ENCODE assay signal across 8 cellular contexts in the genomic region with DNA sequence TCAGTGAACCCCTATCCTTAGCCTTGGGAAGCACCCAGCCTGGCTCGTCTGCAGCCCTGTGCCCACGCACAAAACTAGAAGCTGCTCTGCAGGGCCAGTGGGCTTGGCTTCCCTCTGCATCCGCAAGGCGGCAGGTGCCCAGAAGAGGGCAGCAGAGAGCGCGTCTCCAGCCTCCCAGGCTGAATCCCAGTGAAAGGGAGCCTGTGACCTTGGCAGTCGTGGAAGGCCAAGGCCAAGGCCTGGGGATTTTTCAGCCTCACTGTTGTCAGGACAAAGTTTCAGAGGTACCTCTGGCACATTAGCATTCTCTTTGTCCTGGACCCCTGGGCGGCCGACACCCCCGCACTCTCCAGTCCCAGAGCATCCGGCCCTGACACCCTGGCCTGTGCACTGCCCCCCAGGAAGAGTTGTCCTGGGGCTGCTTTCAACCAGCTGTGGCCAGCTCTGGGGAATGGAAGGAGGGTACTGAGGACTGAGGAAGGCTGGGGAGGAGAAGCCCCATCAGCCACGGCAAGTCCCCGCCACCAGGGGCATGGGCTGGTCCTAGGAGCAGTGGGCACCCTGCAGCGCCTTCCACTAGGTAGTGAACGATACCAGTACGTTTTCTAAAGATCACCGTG.
A peak's percentile ranks its signal among the peaks of the same experiment; 100 is the strongest.
DNase-seq lines count a peak whose midpoint lies in the region; ATAC-seq and TF ChIP-seq lines count a peak whose summit lies in the region.

No MANE protein-coding gene starts in this region.

- H3K27me3 Mint-ChIP-seq in naive B cell, result peaks cover 21 to 25% (median 22%) of the 10 kb centered on the region in 3 donors

- no peaks in the 10 kb centered on the region for H3K79me2 ChIP-seq in OCI-LY3 (ENCODE audit: low read length)

- WGBS in esophagus, 2 donors, result 35 to 39% methylated on average over 17 of the region's 17 CpGs

- peaks cover 0 to 5% (median 3%) of the 10 kb centered on the region in 3 donors for H3K4me1 Mint-ChIP-seq in naive B cell

- no peaks in the 10 kb centered on the region for H4K20me1 ChIP-seq in OCI-LY3 (ENCODE audit: insufficient read depth, low read length)

- no peak overlapping the region for H3K4me3 Mint-ChIP-seq in naive B cell

- peak; percentile 64 for TF ChIP-seq CTCF in OCI-LY3 (IDR thresholded peaks at IDR 0.05; ENCODE audit: low read depth, low read length)

- H3K27ac ChIP-seq in OCI-LY3 (ENCODE audit: low read length) (no peak overlapping the region), esophagus (ENCODE audit: low read depth in 2 of 2, low read length in 1 of 2) (peak overlapping the region; percentile 95 to 96)

- H3K9ac ChIP-seq in OCI-LY3 (ENCODE audit: low read length), result no peak overlapping the region

- H3K9me3 ChIP-seq in OCI-LY3 (ENCODE audit: insufficient read depth, low read length), result no peaks in the 10 kb centered on the region
- peaks cover 0 to 2% of the 10 kb centered on the region in 2 donors for H3K9me3 ChIP-seq in esophagus (ENCODE audit: control insufficient read depth in 2 of 2, insufficient read depth in 1 of 2, low read depth in 1 of 2, low read length in 1 of 2)

- H3K36me3 Mint-ChIP-seq in naive B cell, result no peaks in the 10 kb centered on the region

- H3K27ac Mint-ChIP-seq in naive B cell, result no peak overlapping the region

- DNase-seq in NK-92 treated with Interleukin-12 subunit alpha and Interleukin-12 subunit beta, amount 100 ng/mL, for 24 hours (lab: John Stamatoyannopoulos, UW), result peak; percentile 32
- DNase-seq in NK-92 (lab: John Stamatoyannopoulos, UW; ENCODE audit: unreplicated experiment), result no peak
- peak; percentile 75 for DNase-seq in activated T-cell treated with anti-CD3 and anti-CD28 coated beads for 48 hours (ENCODE audit: low read depth)
- peak; percentile 34 for DNase-seq in naive B cell
- peak; percentile 67 for DNase-seq in stimulated activated CD8-positive, alpha-beta memory T cell treated with anti-CD3 and anti-CD28 coated beads, Interleukin-7, amount 100 ng/mL, for 24 hours (ENCODE audit: low read depth)

- H3K9me3 Mint-ChIP-seq in naive B cell, result peaks cover 0 to 4% (median 0%) of the 10 kb centered on the region in 7 donors

- H2AFZ ChIP-seq in OCI-LY3 (ENCODE audit: low read depth, low read length), result no peak overlapping the region

- H3K4me1 ChIP-seq in OCI-LY3 (ENCODE audit: low read length) (no peaks in the 10 kb centered on the region), esophagus (ENCODE audit: control insufficient read depth in 2 of 2, insufficient read depth in 2 of 2, low read length in 1 of 2) (peaks cover 0 to 33% of the 10 kb centered on the region in 2 donors)

- H3K4me2 ChIP-seq in OCI-LY3 (ENCODE audit: low read length), result 0 out of 2 replicates have a peak overlapping the region, but pooled peaks have one; percentile 26

- H3K4me3 ChIP-seq in OCI-LY3 (ENCODE audit: low read length) (no peak overlapping the region), esophagus (ENCODE audit: low read depth in 1 of 2, low read length in 2 of 2) (no peak overlapping the region)

- H3K27me3 ChIP-seq in OCI-LY3 (ENCODE audit: low read depth, low read length) (no peaks in the 10 kb centered on the region), esophagus (ENCODE audit: control insufficient read depth in 1 of 2, insufficient read depth in 2 of 2, low read length in 2 of 2) (no peaks in the 10 kb centered on the region)

- ATAC-seq in HG03103 (IDR thresholded peaks at IDR 0.05; ENCODE audit: low read depth, unreplicated experiment) (peak; percentile 69), naive B cell (ENCODE audit: low read depth in 2 of 2) (peak; percentile 30 to 58)

- H3K36me3 ChIP-seq in OCI-LY3 (replicated peaks; ENCODE audit: low read depth, low read length), result no peaks in the 10 kb centered on the region
- H3K36me3 ChIP-seq in esophagus (ENCODE audit: control insufficient read depth in 2 of 2, insufficient read depth in 2 of 2, low read length in 1 of 2), result no peaks in the 10 kb centered on the region
